ENCODE assay signal across 1 cellular context in genomic region chr7:151080522-151081169, GRCh38.
TF ChIP-seq lines count a peak whose summit lies in the region.

A gene with protein sequence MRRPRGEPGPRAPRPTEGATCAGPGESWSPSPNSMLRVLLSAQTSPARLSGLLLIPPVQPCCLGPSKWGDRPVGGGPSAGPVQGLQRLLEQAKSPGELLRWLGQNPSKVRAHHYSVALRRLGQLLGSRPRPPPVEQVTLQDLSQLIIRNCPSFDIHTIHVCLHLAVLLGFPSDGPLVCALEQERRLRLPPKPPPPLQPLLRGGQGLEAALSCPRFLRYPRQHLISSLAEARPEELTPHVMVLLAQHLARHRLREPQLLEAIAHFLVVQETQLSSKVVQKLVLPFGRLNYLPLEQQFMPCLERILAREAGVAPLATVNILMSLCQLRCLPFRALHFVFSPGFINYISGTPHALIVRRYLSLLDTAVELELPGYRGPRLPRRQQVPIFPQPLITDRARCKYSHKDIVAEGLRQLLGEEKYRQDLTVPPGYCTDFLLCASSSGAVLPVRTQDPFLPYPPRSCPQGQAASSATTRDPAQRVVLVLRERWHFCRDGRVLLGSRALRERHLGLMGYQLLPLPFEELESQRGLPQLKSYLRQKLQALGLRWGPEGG (minus strand): TSS chr7:151080809. CDS start chr7:151080766, 43 bp downstream.

TF ChIP-seq in K562, 482 proteins besides CTCF, POLR2A, EP300 and RAD21 (continued from another document and continues in another):
- TF ChIP-seq ZNF639 (CRISPR knock-in tag; conservative IDR thresholded peaks at IDR 0.05 in 1 of 2, IDR thresholded peaks at IDR 0.05 in 1 of 2) (peak in 1 of 2 experiments; percentile 95; a peak in 2 of 4 replicates), ZNF589 (CRISPR knock-in tag; IDR thresholded peaks at IDR 0.05; ENCODE audit: low read depth) (no peak), ZNF324 (CRISPR knock-in tag; IDR thresholded peaks at IDR 0.05) (no peak), RNF2 (IDR thresholded peaks at IDR 0.05) (0 out of 2 replicates have a peak, but pooled peaks have one; percentile 23), HNRNPK (IDR thresholded peaks at IDR 0.05; ENCODE audit: low read depth, low read length, poor library complexity, severe bottlenecking) (peak; percentile 18), ZFPM2 (CRISPR knock-in tag; IDR thresholded peaks at IDR 0.05) (peak; percentile 88; the same call in 1 of the 2 replicates), OTX1 (CRISPR knock-in tag; IDR thresholded peaks at IDR 0.05) (peak; percentile 78), POLR2H (tag; IDR thresholded peaks at IDR 0.05; ENCODE audit: low read depth) (no peak), ZKSCAN3 (CRISPR knock-in tag; IDR thresholded peaks at IDR 0.05) (no peak), MBD2 (IDR thresholded peaks at IDR 0.05; ENCODE audit: borderline replicate concordance, low read depth) (peak; percentile 75), STAT6 (CRISPR knock-in tag; IDR thresholded peaks at IDR 0.05) (peak; percentile 82), XRCC5 (IDR thresholded peaks at IDR 0.05; ENCODE audit: low read depth, low read length) (0 out of 2 replicates have a peak, but pooled peaks have one; percentile 28), DNMT1 (IDR thresholded peaks at IDR 0.05) (0 out of 2 replicates have a peak, but pooled peaks have one; percentile 43), NBN (IDR thresholded peaks at IDR 0.05; ENCODE audit: low read depth) (no peak), ZNF740 (CRISPR knock-in tag; IDR thresholded peaks at IDR 0.05) (peak; percentile 61; the same call in 1 of the 2 replicates), ZNF740 (tag; IDR thresholded peaks at IDR 0.05) (no peak), EWSR1 (IDR thresholded peaks at IDR 0.05; ENCODE audit: borderline replicate concordance, low read depth, partially characterized antibody) (no peak), ZNF830 (CRISPR knock-in tag; IDR thresholded peaks at IDR 0.05) (peak; percentile 92), JUNB (CRISPR knock-in tag; conservative IDR thresholded peaks at IDR 0.05) (no peak), TFAP4 (CRISPR knock-in tag; IDR thresholded peaks at IDR 0.05; ENCODE audit: borderline replicate concordance) (peak; percentile 52), HNRNPLL (IDR thresholded peaks at IDR 0.05; ENCODE audit: low read depth, low read length, poor library complexity, severe bottlenecking) (peak; percentile 61), ZNF778 (CRISPR knock-in tag; IDR thresholded peaks at IDR 0.05) (no peak), GATAD2A (IDR thresholded peaks at IDR 0.05) (peak; percentile 41; the same call in 1 of the 2 replicates), PHTF2 (CRISPR knock-in tag; IDR thresholded peaks at IDR 0.05) (no peak), ZNF12 (CRISPR knock-in tag; IDR thresholded peaks at IDR 0.05) (no peak; the same call in 1 of the 2 replicates), ELF2 (CRISPR knock-in tag; IDR thresholded peaks at IDR 0.05) (peak; percentile 52; the same call in 1 of the 2 replicates), POLR2B (IDR thresholded peaks at IDR 0.05; ENCODE audit: low read depth, partially characterized antibody) (peak; percentile 90), ZNF3 (CRISPR knock-in tag; IDR thresholded peaks at IDR 0.05) (no peak), STAG1 (CRISPR knock-in tag; IDR thresholded peaks at IDR 0.05; ENCODE audit: borderline replicate concordance) (no peak), U2AF1 (optimal IDR thresholded peaks at IDR 0.05; ENCODE audit: low read depth, low read length) (peak; percentile 84), NRF1 (conservative IDR thresholded peaks at IDR 0.05 in 1 of 2, IDR thresholded peaks at IDR 0.05 in 1 of 2) (peak; percentile 84 to 86), BMI1 (IDR thresholded peaks at IDR 0.05; ENCODE audit: low read length) (0 out of 2 replicates have a peak, but pooled peaks have one; percentile 19), ZFP1 (CRISPR knock-in tag; IDR thresholded peaks at IDR 0.05) (no peak; the same call in 1 of the 2 replicates), NELFE (IDR thresholded peaks at IDR 0.05; ENCODE audit: insufficient read depth, insufficient read length) (no peak), PHF8 (IDR thresholded peaks at IDR 0.05; ENCODE audit: borderline replicate concordance, low read length) (peak; percentile 95), ZNF197 (CRISPR knock-in tag; IDR thresholded peaks at IDR 0.05; ENCODE audit: low read depth) (peak; percentile 52; the same call in 1 of the 2 replicates), CBX1 (IDR thresholded peaks at IDR 0.05; ENCODE audit: low read depth) (peak; percentile 58), RFX5 (IDR thresholded peaks at IDR 0.05; ENCODE audit: low read depth, low read length) (no peak), DDX20 (tag; IDR thresholded peaks at IDR 0.05; ENCODE audit: low read depth) (no peak), HDAC3 (IDR thresholded peaks at IDR 0.05; ENCODE audit: borderline replicate concordance, partially characterized antibody) (no peak), RFX7 (CRISPR knock-in tag; IDR thresholded peaks at IDR 0.05) (peak; percentile 83; the same call in 1 of the 2 replicates), L3MBTL2 (IDR thresholded peaks at IDR 0.05) (peak; percentile 49), NFATC3 (IDR thresholded peaks at IDR 0.05) (no peak), JUN (IDR thresholded peaks at IDR 0.05; ENCODE audit: borderline replicate concordance, low read depth, low read length) (peak; percentile 39; the same call in 1 of the 2 replicates), JUN (CRISPR knock-in tag; IDR thresholded peaks at IDR 0.05; ENCODE audit: borderline replicate concordance) (0 out of 2 replicates have a peak, but pooled peaks have one; percentile 30), GTF2B (IDR thresholded peaks at IDR 0.05; ENCODE audit: extremely low read depth, insufficient read length) (no peak), PHF20 (IDR thresholded peaks at IDR 0.05; ENCODE audit: partially characterized antibody) (peak; percentile 84), ZBTB17 (CRISPR knock-in tag; IDR thresholded peaks at IDR 0.05) (peak; percentile 80)
- TF ChIP-seq, protein P1, sequence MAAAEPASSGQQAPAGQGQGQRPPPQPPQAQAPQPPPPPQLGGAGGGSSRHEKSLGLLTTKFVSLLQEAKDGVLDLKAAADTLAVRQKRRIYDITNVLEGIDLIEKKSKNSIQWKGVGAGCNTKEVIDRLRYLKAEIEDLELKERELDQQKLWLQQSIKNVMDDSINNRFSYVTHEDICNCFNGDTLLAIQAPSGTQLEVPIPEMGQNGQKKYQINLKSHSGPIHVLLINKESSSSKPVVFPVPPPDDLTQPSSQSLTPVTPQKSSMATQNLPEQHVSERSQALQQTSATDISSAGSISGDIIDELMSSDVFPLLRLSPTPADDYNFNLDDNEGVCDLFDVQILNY (CRISPR knock-in tag; IDR thresholded peaks at IDR 0.05) = no peak
- TF ChIP-seq, protein P2, sequence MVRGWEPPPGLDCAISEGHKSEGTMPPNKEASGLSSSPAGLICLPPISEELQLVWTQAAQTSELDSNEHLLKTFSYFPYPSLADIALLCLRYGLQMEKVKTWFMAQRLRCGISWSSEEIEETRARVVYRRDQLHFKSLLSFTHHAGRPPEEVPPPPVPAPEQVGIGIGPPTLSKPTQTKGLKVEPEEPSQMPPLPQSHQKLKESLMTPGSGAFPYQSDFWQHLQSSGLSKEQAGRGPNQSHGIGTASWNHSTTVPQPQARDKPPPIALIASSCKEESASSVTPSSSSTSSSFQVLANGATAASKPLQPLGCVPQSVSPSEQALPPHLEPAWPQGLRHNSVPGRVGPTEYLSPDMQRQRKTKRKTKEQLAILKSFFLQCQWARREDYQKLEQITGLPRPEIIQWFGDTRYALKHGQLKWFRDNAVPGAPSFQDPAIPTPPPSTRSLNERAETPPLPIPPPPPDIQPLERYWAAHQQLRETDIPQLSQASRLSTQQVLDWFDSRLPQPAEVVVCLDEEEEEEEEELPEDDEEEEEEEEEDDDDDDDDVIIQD (CRISPR knock-in tag; IDR thresholded peaks at IDR 0.05) = no peak
- TF ChIP-seq, protein P3, sequence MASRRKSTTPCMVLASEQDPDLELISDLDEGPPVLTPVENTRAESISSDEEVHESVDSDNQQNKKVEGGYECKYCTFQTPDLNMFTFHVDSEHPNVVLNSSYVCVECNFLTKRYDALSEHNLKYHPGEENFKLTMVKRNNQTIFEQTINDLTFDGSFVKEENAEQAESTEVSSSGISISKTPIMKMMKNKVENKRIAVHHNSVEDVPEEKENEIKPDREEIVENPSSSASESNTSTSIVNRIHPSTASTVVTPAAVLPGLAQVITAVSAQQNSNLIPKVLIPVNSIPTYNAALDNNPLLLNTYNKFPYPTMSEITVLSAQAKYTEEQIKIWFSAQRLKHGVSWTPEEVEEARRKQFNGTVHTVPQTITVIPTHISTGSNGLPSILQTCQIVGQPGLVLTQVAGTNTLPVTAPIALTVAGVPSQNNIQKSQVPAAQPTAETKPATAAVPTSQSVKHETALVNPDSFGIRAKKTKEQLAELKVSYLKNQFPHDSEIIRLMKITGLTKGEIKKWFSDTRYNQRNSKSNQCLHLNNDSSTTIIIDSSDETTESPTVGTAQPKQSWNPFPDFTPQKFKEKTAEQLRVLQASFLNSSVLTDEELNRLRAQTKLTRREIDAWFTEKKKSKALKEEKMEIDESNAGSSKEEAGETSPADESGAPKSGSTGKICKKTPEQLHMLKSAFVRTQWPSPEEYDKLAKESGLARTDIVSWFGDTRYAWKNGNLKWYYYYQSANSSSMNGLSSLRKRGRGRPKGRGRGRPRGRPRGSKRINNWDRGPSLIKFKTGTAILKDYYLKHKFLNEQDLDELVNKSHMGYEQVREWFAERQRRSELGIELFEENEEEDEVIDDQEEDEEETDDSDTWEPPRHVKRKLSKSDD (conservative IDR thresholded peaks at IDR 0.05; ENCODE audit: low read length) = peak; percentile 88
